Comparison of ENCODE assay signal across 32 cellular contexts in the genomic region with DNA sequence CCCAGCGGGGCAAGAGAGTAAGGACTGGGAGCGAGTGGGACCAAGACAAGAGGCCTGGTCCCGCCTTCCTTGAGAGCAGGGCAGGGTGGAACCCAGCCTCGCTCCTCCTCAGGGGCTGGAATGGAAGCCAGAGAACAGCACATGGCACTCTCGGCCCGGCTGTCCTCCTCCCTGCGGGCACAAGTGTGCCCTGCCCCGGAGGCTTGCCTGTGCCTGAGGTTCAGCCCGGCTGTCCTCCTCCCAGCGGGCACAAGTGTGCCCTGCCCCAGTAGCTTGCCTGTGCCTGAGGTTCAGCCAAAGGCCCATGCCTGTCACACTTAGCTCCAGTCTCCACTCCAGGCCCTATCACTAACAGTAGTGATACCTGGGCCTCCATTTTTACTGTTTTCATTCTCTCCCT. TPM values are rescaled to one million over a fixed set of nuclear protein-coding genes. Genes with fewer than 3 reads are reported as not detected.
"Had no signal": no experiment of that assay in that cellular context is flagged by ENCODE, and none has a peak within 500 bp of the region (broad histone marks: within the 10 kb centered on the region; RNA-seq: fewer than 3 reads in every experiment).

No MANE protein-coding gene starts in this region.

- H3K4me1 ChIP-seq: right lobe of liver, stomach, testis, thyroid gland, transverse colon, upper lobe of right lung had no signal

- H3K79me2 ChIP-seq: hepatocyte had no signal

- H3K36me3 ChIP-seq: heart right ventricle, left ventricle myocardium inferior, neutrophil, ovary, right atrium auricular region, right lobe of liver, stomach, thyroid gland, transverse colon, upper lobe of right lung had no signal

- H2AFZ ChIP-seq: hepatocyte had no signal

- H3K4me2 ChIP-seq: hepatocyte had no signal

- H3K27ac ChIP-seq: heart right ventricle, hepatocyte, left ventricle myocardium inferior, neutrophil, ovary, right atrium auricular region, right lobe of liver, skin epidermis, stomach, testis, thyroid gland, transverse colon, upper lobe of right lung had no signal

- H3K4me3 ChIP-seq: heart right ventricle, hepatocyte, left ventricle myocardium inferior, lung, mucosa of descending colon, ovary, right atrium auricular region, right lobe of liver, skin epidermis, stomach, testis, thyroid gland, transverse colon, upper lobe of right lung had no signal

- ATAC-seq: heart right ventricle; mucosa of descending colon; naive thymus-derived CD8-positive, alpha-beta T cell; right lobe of liver; stimulated activated naive B cell treated with anti-CD40 and anti-IgM and Interleukin-4, amounts not matched to agents 10 μg/mL and 1 μg/mL and 100 μg/mL, for 72 hours; stimulated activated naive CD8-positive, alpha-beta T cell treated with anti-CD3 and anti-CD28 coated beads, Interleukin-15, Interleukin-2, amounts not matched to agents 100 U/mL and 50 U/mL, for 24 hours; upper lobe of right lung had no signal

- DNase-seq: heart right ventricle; islet precursor cell; left ventricle myocardium inferior; mesendoderm; mucosa of descending colon; naive thymus-derived CD8-positive, alpha-beta T cell; occipital lobe; ovary; stimulated activated CD4-positive, alpha-beta T cell treated with anti-CD3 and anti-CD28 coated beads, Interleukin-12 subunit alpha, Interleukin-12 subunit beta, amount 100 ng/mL, for 4 hours; stimulated activated CD4-positive, alpha-beta T cell treated with anti-CD3 and anti-CD28 coated beads, Interleukin-15, amount 100 ng/mL, for 24 hours; stimulated activated CD4-positive, alpha-beta T cell treated with anti-CD3 and anti-CD28 coated beads, Interleukin-2, amount 100 ng/mL, for 24 hours; stimulated activated CD4-positive, alpha-beta T cell treated with anti-CD3 and anti-CD28 coated beads, Interleukin-4, amount 100 ng/mL, for 1 hour; stimulated activated naive B cell treated with anti-CD40 and anti-IgM and Interleukin-4, amounts not matched to agents 10 μg/mL and 1 μg/mL and 100 μg/mL, for 72 hours; stimulated activated naive CD8-positive, alpha-beta T cell treated with anti-CD3 and anti-CD28 coated beads, Interleukin-15, Interleukin-2, amounts not matched to agents 100 U/mL and 50 U/mL, for 24 hours; stomach; testis; thyroid gland; transverse colon; upper lobe of right lung had no signal

- H3K27me3 ChIP-seq: hepatocyte, neutrophil, ovary, right atrium auricular region, right lobe of liver, testis, thyroid gland, transverse colon, upper lobe of right lung had no signal

- H3K9me3 ChIP-seq: heart right ventricle, left ventricle myocardium inferior, mucosa of descending colon, neutrophil, ovary, right atrium auricular region, right lobe of liver, stomach, testis, thyroid gland, transverse colon, upper lobe of right lung had no signal

RNA-seq across cellular contexts. Expression of gene SULT4A1, which starts 24.2 kb away (rescaled TPM):
- total RNA-seq: lower leg skin; naive thymus-derived CD8-positive, alpha-beta T cell; thyroid gland; upper lobe of right lung had no signal
- polyA plus RNA-seq: naive thymus-derived CD8-positive, alpha-beta T cell had no signal

RNA-seq across cellular contexts. Expression of gene PNPLA5, which starts 53.7 kb away (rescaled TPM):
- total RNA-seq: heart right ventricle; kidney epithelial cell; left ventricle myocardium inferior; lung; mesothelial cell of epicardium; mucosa of descending colon; naive thymus-derived CD8-positive, alpha-beta T cell; neural crest cell; occipital lobe; progenitor cell of endocrine pancreas; pulmonary artery endothelial cell; renal cortical epithelial cell; right atrium auricular region; stomach; testis; thyroid gland; transverse colon; upper lobe of right lung had no signal
- polyA plus RNA-seq: heart right ventricle; lung; naive thymus-derived CD8-positive, alpha-beta T cell; ovary; stomach had no signal
